24 cellular contexts compared by ENCODE assay signal in genomic region chr4:31983677-31984076, GRCh38.
"Had no signal": no experiment of that assay in that cellular context is flagged by ENCODE, and none has a peak within 500 bp of the region (broad histone marks: within the 10 kb centered on the region; RNA-seq: fewer than 3 reads in every experiment).

No MANE protein-coding gene starts in this region.

- H3K27me3 ChIP-seq: gastroesophageal sphincter, heart left ventricle, hepatocyte, ovary, sigmoid colon, stomach, thyroid gland had no signal

- H3K4me3 ChIP-seq: dorsolateral prefrontal cortex, gastroesophageal sphincter, heart left ventricle, hepatocyte, lung, ovary, psoas muscle, sigmoid colon, stomach, thyroid gland had no signal

- ATAC-seq: gastroesophageal sphincter; heart left ventricle; left lobe of liver; naive thymus-derived CD4-positive, alpha-beta T cell; psoas muscle; right cardiac atrium; stimulated activated effector memory CD8-positive, alpha-beta T cell treated with anti-CD3 and anti-CD28 coated beads, Interleukin-12 subunit alpha, Interleukin-12 subunit beta, amount 100 ng/mL, for 72 hours had no signal

- FAIRE-seq: kidney had no signal

- DNase-seq: dorsolateral prefrontal cortex; effector CD4-positive, alpha-beta T cell; foreskin fibroblast; heart left ventricle; kidney; mesenchymal stem cell; naive thymus-derived CD4-positive, alpha-beta T cell; nephron progenitor cell; nucleus accumbens; ovary; posterior cingulate gyrus; psoas muscle; right cardiac atrium; sigmoid colon; stimulated activated CD4-positive, alpha-beta T cell treated with anti-CD3 and anti-CD28 coated beads, Interleukin-2, amount 100 ng/mL, for 24 hours; stimulated activated CD4-positive, alpha-beta T cell treated with anti-CD3 and anti-CD28 coated beads, Interleukin-4, amount 100 ng/mL, for 24 hours; stimulated activated naive CD4-positive, alpha-beta T cell treated with Interleukin-2 at 50 U/mL for 16 hours; stomach; thyroid gland had no signal

- H3K27ac ChIP-seq: dorsolateral prefrontal cortex, gastroesophageal sphincter, heart left ventricle, hepatocyte, ovary, psoas muscle, sigmoid colon, stomach, thyroid gland had no signal

- H3K36me3 ChIP-seq: gastroesophageal sphincter, heart left ventricle, ovary, sigmoid colon, stomach, thyroid gland had no signal
